ENCODE assay signal across 24 cellular contexts in the genomic region with DNA sequence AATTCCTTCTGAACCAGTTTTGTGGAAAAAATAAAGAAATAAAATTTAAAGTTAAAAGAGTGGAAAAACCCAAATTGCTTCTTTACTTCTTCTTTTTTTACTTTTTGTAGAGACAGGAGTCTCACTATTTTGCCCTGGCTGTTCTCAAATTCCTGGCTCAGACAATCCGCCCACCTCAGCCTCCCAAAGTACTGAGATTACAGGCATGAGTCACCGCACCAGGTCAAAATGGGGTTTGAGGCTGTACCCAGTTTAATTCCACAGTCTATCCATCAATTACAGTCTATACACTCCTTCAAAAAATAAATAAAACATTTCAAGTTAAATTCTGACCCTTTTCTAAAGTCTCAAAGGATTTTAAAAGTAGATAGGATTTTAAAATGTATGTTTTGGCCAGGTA.
DNase-seq lines count a peak whose midpoint lies in the region; ATAC-seq, FAIRE-seq and TF ChIP-seq lines count a peak whose summit lies in the region.
"Had no signal": no experiment of that assay in that cellular context is flagged by ENCODE, and none has a peak within 500 bp of the region (broad histone marks: within the 10 kb centered on the region; RNA-seq: fewer than 3 reads in every experiment).

No MANE protein-coding gene starts in this region.

- H4K8ac ChIP-seq in IMR-90 (ENCODE audit: low read depth in 2 of 2, low read length in 2 of 2) = no peak overlapping the region

- DNase-seq in A172 (ENCODE audit: low spot score) (peak; percentile 10), IMR-90 (peak; percentile 50), astrocyte (ENCODE audit: low read depth) (peak; percentile 56), head of caudate nucleus (peak; percentile 15 to 85 (median 57)), NCI-H446 treated with DMSO at 0.1 percent for 48 hours (lab: John Stamatoyannopoulos, UW) (no peak), ascending aorta (ENCODE audit: low spot score in 2 of 2) (no peak)
- DNase-seq: CD8-positive, alpha-beta memory T cell; DND-41; GF-D8; H7; KBM-7; MM.1S; NCI-H1105; NCI-H1694; NCI-H2227 treated with DMSO at 0.1 percent for 48 hours; NCI-H526; SHP77 treated with DMSO at 0.1 percent for 48 hours had no signal

- no peak overlapping the region for H3K14ac ChIP-seq in IMR-90 (replicated peaks; ENCODE audit: low read depth, low read length)

- no peaks in the 10 kb centered on the region for H3K4me1 ChIP-seq in IMR-90 (ENCODE audit: control insufficient read depth, insufficient read depth, low read length)
- H3K4me1 ChIP-seq in astrocyte (ENCODE audit: insufficient read depth, low read length) = no peaks in the 10 kb centered on the region
- H3K4me1 ChIP-seq in ascending aorta = no peaks in the 10 kb centered on the region
- H3K4me1 ChIP-seq: A549 had no signal

- H3K36me3 ChIP-seq in IMR-90 (ENCODE audit: control insufficient read depth, insufficient read depth, low read length) (no peaks in the 10 kb centered on the region), astrocyte (ENCODE audit: insufficient read depth, low read length) (no peaks in the 10 kb centered on the region), ascending aorta (no peaks in the 10 kb centered on the region)
- H3K36me3 ChIP-seq: BLaER1 treated with 17β-estradiol and CSF1 and Interleukin-3, amounts not matched to agents 10 nM and 100 nM had no signal

- H3K4ac ChIP-seq in IMR-90 (ENCODE audit: low read depth, low read length) = no peak overlapping the region

- H4K20me1 ChIP-seq in IMR-90 (ENCODE audit: insufficient read depth, low read length) (no peaks in the 10 kb centered on the region), astrocyte (ENCODE audit: insufficient read depth, low read length) (no peaks in the 10 kb centered on the region)
- H4K20me1 ChIP-seq: BLaER1 treated with 17β-estradiol and CSF1 and Interleukin-3, amounts not matched to agents 10 nM and 100 nM had no signal

- intact Hi-C loops in IMR-90 (cut with micrococcal nuclease) = no loop called here
- intact Hi-C loops in head of caudate nucleus (cut with DNase I) = no loop called here
- intact Hi-C loops in ascending aorta (cut with DNase I) = no loop called here

- H2BK5ac ChIP-seq in IMR-90 (ENCODE audit: low read depth, low read length, poor library complexity, severe bottlenecking) = no peak overlapping the region

- H3K27me3 ChIP-seq in IMR-90 (ENCODE audit: control insufficient read depth, insufficient read depth, low read length) = no peaks in the 10 kb centered on the region
- H3K27me3 ChIP-seq in astrocyte (ENCODE audit: insufficient read depth, low read length) = peaks cover 3% of the 10 kb centered on the region
- no peaks in the 10 kb centered on the region for H3K27me3 ChIP-seq in ascending aorta
- H3K27me3 ChIP-seq: BLaER1 treated with 17β-estradiol and CSF1 and Interleukin-3, amounts not matched to agents 10 nM and 100 nM had no signal

- no peak for FAIRE-seq in astrocyte (lab: Jason Lieb, UNC)
- FAIRE-seq: A549, GM12892 had no signal

- no peaks in the 10 kb centered on the region for H3K9me1 ChIP-seq in IMR-90 (ENCODE audit: insufficient read depth, low read length)

- H3K27me3 Mint-ChIP-seq in astrocyte (ENCODE audit: low read depth, unreplicated experiment) = peaks cover 2% of the 10 kb centered on the region

- BruUV-seq in IMR-90 (replicated peaks; lab: Mats Ljungman, UMichigan) = no TSS peak

- no peak for TF ChIP-seq POLR2A in IMR-90 (IDR thresholded peaks at IDR 0.05; ENCODE audit: low read depth, low read length)

- in situ Hi-C loops in IMR-90 (cut with MboI; ENCODE audit: low sequenced_read_pairs) = no loop called here

- H2BK120ac ChIP-seq in IMR-90 (ENCODE audit: low read depth, low read length) = no peak overlapping the region

- no peaks in the 10 kb centered on the region for H3K36me3 Mint-ChIP-seq in astrocyte (ENCODE audit: low read depth, unreplicated experiment)
- H3K36me3 Mint-ChIP-seq: CD8-positive, alpha-beta memory T cell had no signal

- H3K56ac ChIP-seq in IMR-90 (ENCODE audit: extremely low read depth, insufficient read depth, low read length) = no peak overlapping the region

- H3K79me2 ChIP-seq in astrocyte (ENCODE audit: insufficient read depth, low read length) = no peaks in the 10 kb centered on the region

- CTCF ChIA-PET in IMR-90 (lab: Yijun Ruan, JAX) = no interaction called here

- no peak overlapping the region for H3K23ac ChIP-seq in IMR-90 (ENCODE audit: low read depth, low read length)

- POLR2A ChIA-PET in IMR-90 (lab: Charles Lee; ENCODE audit: unreplicated experiment) = no interaction called here

- no peak overlapping the region for H3K4me3 Mint-ChIP-seq in astrocyte (ENCODE audit: unreplicated experiment)
- H3K4me3 Mint-ChIP-seq: CD8-positive, alpha-beta memory T cell had no signal

- no peak overlapping the region for H2AFZ ChIP-seq in IMR-90 (replicated peaks; ENCODE audit: low read length, poor library complexity)
- no peak overlapping the region for H2AFZ ChIP-seq in astrocyte (ENCODE audit: low read depth, low read length)

- no peak overlapping the region for H3K27ac Mint-ChIP-seq in astrocyte (ENCODE audit: unreplicated experiment)
- H3K27ac Mint-ChIP-seq: CD8-positive, alpha-beta memory T cell had no signal

- H3K79me1 ChIP-seq in IMR-90 (ENCODE audit: low read depth in 1 of 2, low read length in 2 of 2) = no peaks in the 10 kb centered on the region

- no peak overlapping the region for H2AK9ac ChIP-seq in IMR-90 (replicated peaks; ENCODE audit: low read depth, low read length, poor library complexity)

- ATAC-seq in IMR-90 (ENCODE audit: low read depth) = no peak
- no peak for ATAC-seq in GM18909 (IDR thresholded peaks at IDR 0.05; ENCODE audit: poor library complexity, unreplicated experiment)
- ATAC-seq in GM21526 (IDR thresholded peaks at IDR 0.05; ENCODE audit: low FRiP score, unreplicated experiment) = no peak
- ATAC-seq: A549, SK-N-SH treated with all-trans-retinoic acid at 6 μM for 48 hours had no signal

- no peaks in the 10 kb centered on the region for H3K9me3 ChIP-seq in IMR-90 (ENCODE audit: control insufficient read depth, insufficient read depth, low read length)
- no peaks in the 10 kb centered on the region for H3K9me3 ChIP-seq in astrocyte (ENCODE audit: insufficient read depth, low read depth, low read length)
- no peaks in the 10 kb centered on the region for H3K9me3 ChIP-seq in ascending aorta
- H3K9me3 ChIP-seq: A549 had no signal

- H3K18ac ChIP-seq in IMR-90 (ENCODE audit: low read depth, low read length) = no peak overlapping the region

- H3K27ac ChIP-seq in IMR-90 (ENCODE audit: insufficient read depth, low read length) = no peak overlapping the region
- no peak overlapping the region for H3K27ac ChIP-seq in astrocyte (ENCODE audit: low read depth, low read length)
- no peak overlapping the region for H3K27ac ChIP-seq in ascending aorta
- H3K27ac ChIP-seq: A549; BLaER1 treated with 17β-estradiol and CSF1 and Interleukin-3, amounts not matched to agents 10 nM and 100 nM; HL-60 had no signal

- WGBS in IMR-90 (ENCODE audit: extremely low coverage in 2 of 2, insufficient read length in 1 of 2), 2 experiments = no CpG with 5 or more reads among the region's 2 CpGs

- TF ChIP-seq CTCF in IMR-90 (conservative IDR thresholded peaks at IDR 0.05; ENCODE audit: low read depth, low read length) = no peak
- no peak for TF ChIP-seq CTCF in astrocyte (IDR thresholded peaks at IDR 0.05; ENCODE audit: insufficient read depth, low read depth, low read length)
- no peak for TF ChIP-seq CTCF in ascending aorta (IDR thresholded peaks at IDR 0.05)

- H3K4me2 ChIP-seq in IMR-90 (ENCODE audit: low read depth, low read length) (no peak overlapping the region), astrocyte (ENCODE audit: low read length) (no peak overlapping the region)
- H3K4me2 ChIP-seq: A549; BLaER1 treated with 17β-estradiol and CSF1 and Interleukin-3, amounts not matched to agents 10 nM and 100 nM had no signal

- no peak for TF ChIP-seq RAD21 in IMR-90 (IDR thresholded peaks at IDR 0.05; ENCODE audit: low read length)

- H3K9me3 Mint-ChIP-seq in astrocyte (ENCODE audit: unreplicated experiment) = no peaks in the 10 kb centered on the region
- H3K9me3 Mint-ChIP-seq: CD8-positive, alpha-beta memory T cell had no signal

- H3K4me3 ChIP-seq in IMR-90 (ENCODE audit: insufficient read depth, low read depth, low read length) (no peak overlapping the region), astrocyte (ENCODE audit: insufficient read depth, low read depth, low read length) (no peak overlapping the region), ascending aorta (no peak overlapping the region)
- H3K4me3 ChIP-seq: A549; BLaER1 treated with 17β-estradiol and CSF1 and Interleukin-3, amounts not matched to agents 10 nM and 100 nM had no signal

- H4K5ac ChIP-seq in IMR-90 (ENCODE audit: low read depth, low read length) = no peak overlapping the region

- H3K9ac ChIP-seq in IMR-90 (ENCODE audit: low read depth, low read length) (no peak overlapping the region), astrocyte (ENCODE audit: low read length) (no peak overlapping the region)
- H3K9ac ChIP-seq: BLaER1 treated with 17β-estradiol and CSF1 and Interleukin-3, amounts not matched to agents 10 nM and 100 nM had no signal

- H3K4me1 Mint-ChIP-seq in astrocyte (ENCODE audit: low read depth, unreplicated experiment) = no peaks in the 10 kb centered on the region
- H3K4me1 Mint-ChIP-seq: CD8-positive, alpha-beta memory T cell had no signal

- no peak overlapping the region for H4K91ac ChIP-seq in IMR-90 (ENCODE audit: insufficient read depth, low read depth, low read length)

- H2BK20ac ChIP-seq in IMR-90 (ENCODE audit: low read depth, low read length) = no peak overlapping the region

- no peak overlapping the region for H2BK15ac ChIP-seq in IMR-90 (ENCODE audit: low read depth, low read length)

- dilution Hi-C loops in IMR-90 (cut with HindIII; ENCODE audit: low sequenced_read_pairs, unreplicated experiment) = no loop called here

- H2AK5ac ChIP-seq in IMR-90 (ENCODE audit: low read depth, low read length) = no peak overlapping the region

TF ChIP-seq in IMR-90, 13 proteins besides CTCF, POLR2A, EP300 and RAD21:
- no peak for TF ChIP-seq CHD1 (IDR thresholded peaks at IDR 0.05; ENCODE audit: low read depth, low read length)
- peak; percentile 65 for TF ChIP-seq FOS (IDR thresholded peaks at IDR 0.05; ENCODE audit: low read depth, low read length)

Comparison
In these comparisons a context has a peak if more than half of its experiments do, and no peak if none do; other contexts are left out.
1. DNase-seq: peak in A172 (single experiment), IMR-90 (single experiment), astrocyte (single experiment) and head of caudate nucleus (42 of 42); none in NCI-H446 treated with DMSO at 0.1 percent for 48 hours (single experiment) and ascending aorta (0 of 2).